ENCODE assay signal across 17 cellular contexts in the genomic region with DNA sequence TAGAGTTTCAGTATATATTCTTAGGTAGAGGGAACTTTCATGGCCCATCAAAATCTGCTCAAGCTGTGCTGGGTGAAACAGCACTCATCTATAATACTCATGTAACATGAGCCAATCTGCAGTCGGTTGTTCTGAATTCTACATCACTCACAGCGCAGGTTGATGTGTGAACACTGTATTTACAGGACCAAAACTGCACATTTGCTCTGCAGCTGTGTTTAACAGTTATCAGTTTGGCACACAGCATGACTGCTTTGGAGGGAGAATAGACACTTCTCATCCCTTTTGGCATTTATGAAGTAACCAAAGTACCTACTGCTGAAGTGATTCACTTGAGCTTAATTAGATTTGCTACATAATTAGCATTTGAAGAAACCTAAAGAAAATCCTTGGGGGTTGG.
DNase-seq lines count a peak whose midpoint lies in the region; ATAC-seq, FAIRE-seq and TF ChIP-seq lines count a peak whose summit lies in the region.
"Had no signal": no experiment of that assay in that cellular context is flagged by ENCODE, and none has a peak within 500 bp of the region (broad histone marks: within the 10 kb centered on the region; RNA-seq: fewer than 3 reads in every experiment).

No MANE protein-coding gene starts in this region.

- H3K27ac ChIP-seq in endodermal cell (ENCODE audit: low read depth, low read length) (peak overlapping the region; percentile 77), psoas muscle (no peak overlapping the region)
- H3K27ac ChIP-seq: GM23248 had no signal

- H3K36me3 ChIP-seq in endodermal cell (ENCODE audit: control insufficient read depth, insufficient read depth, low read length) (no peaks in the 10 kb centered on the region), psoas muscle (ENCODE audit: insufficient read depth in 1 of 2, low read depth in 1 of 2) (no peaks in the 10 kb centered on the region)
- H3K36me3 ChIP-seq: MG63 had no signal

- WGBS in endodermal cell (ENCODE audit: insufficient coverage in 1 of 2, insufficient read length in 1 of 2), 2 experiments, result 29 to 52% methylated on average over 2 of the region's 2 CpGs
- WGBS in psoas muscle, 3 donors, result 54 to 75% (median 60%) methylated on average over 2 of the region's 2 CpGs

- FAIRE-seq in GM12891 (lab: Jason Lieb, UNC), result peak; percentile 43
- FAIRE-seq: D721Med had no signal

- H3K4me1 ChIP-seq in endodermal cell (ENCODE audit: control insufficient read depth, insufficient read depth, low read length) (no peaks in the 10 kb centered on the region), psoas muscle (peaks cover 23% of the 10 kb centered on the region)

- H3K27ac Mint-ChIP-seq in endodermal cell, result no peak overlapping the region
- H3K27ac Mint-ChIP-seq: activated CD4-positive, alpha-beta memory T cell treated with anti-CD3 and anti-CD28 coated beads for 36 hours had no signal

- H3K9me3 ChIP-seq in endodermal cell (ENCODE audit: control insufficient read depth, low read length) (no peaks in the 10 kb centered on the region), psoas muscle (no peaks in the 10 kb centered on the region)
- H3K9me3 ChIP-seq: MG63 had no signal

- H3K27me3 ChIP-seq in endodermal cell (ENCODE audit: control insufficient read depth, insufficient read depth, low read length, poor library complexity, severe bottlenecking) (no peaks in the 10 kb centered on the region), psoas muscle (ENCODE audit: insufficient read depth in 3 of 3, low read length in 2 of 3) (no peaks in the 10 kb centered on the region)
- H3K27me3 ChIP-seq: MG63 had no signal

- no peak overlapping the region for H3K4me3 Mint-ChIP-seq in endodermal cell
- H3K4me3 Mint-ChIP-seq: activated CD4-positive, alpha-beta memory T cell treated with anti-CD3 and anti-CD28 coated beads for 36 hours had no signal

- peaks cover 35% of the 10 kb centered on the region for H3K4me1 Mint-ChIP-seq in endodermal cell

- ATAC-seq in psoas muscle, result no peak
- ATAC-seq in GM18861 (IDR thresholded peaks at IDR 0.05; ENCODE audit: unreplicated experiment), result no peak
- ATAC-seq in left ventricle myocardium superior, result no peak

- no peak overlapping the region for H3K9ac ChIP-seq in endodermal cell (ENCODE audit: extremely low read depth, low read length, poor library complexity, severe bottlenecking)
- H3K9ac ChIP-seq: GM23248 had no signal

- TF ChIP-seq POLR2A in GM12891 (IDR thresholded peaks at IDR 0.05; ENCODE audit: low read depth, low read length), result no peak

- no peak for DNase-seq in GM12891 (ENCODE audit: insufficient read length, low spot score)
- DNase-seq in NCI-H1436 treated with DMSO at 0.1 percent for 48 hours (lab: John Stamatoyannopoulos, UW), result peak; percentile 56
- DNase-seq in NCI-H345 (lab: John Stamatoyannopoulos, UW), result peak; percentile 91
- DNase-seq in endodermal cell, result no peak
- no peak for DNase-seq in psoas muscle
- no peak for DNase-seq in head of caudate nucleus
- no peak for DNase-seq in left ventricle myocardium superior
- DNase-seq: activated CD4-positive, alpha-beta memory T cell treated with anti-CD3 and anti-CD28 coated beads for 36 hours; anterior cingulate cortex; GM23248; kidney glomerular epithelial cell; MG63; midbrain; occipital lobe; stimulated activated naive CD4-positive, alpha-beta T cell had no signal

- peaks cover 4% of the 10 kb centered on the region for H3K36me3 Mint-ChIP-seq in endodermal cell (ENCODE audit: low read depth)
- H3K36me3 Mint-ChIP-seq: activated CD4-positive, alpha-beta memory T cell treated with anti-CD3 and anti-CD28 coated beads for 36 hours had no signal

- H3K4me3 ChIP-seq in endodermal cell (ENCODE audit: low read length) (no peak overlapping the region), psoas muscle (no peak overlapping the region)
- H3K4me3 ChIP-seq: GM23248, MG63 had no signal

- intact Hi-C loops in psoas muscle (cut with DNase I), result no loop called here
- intact Hi-C loops in head of caudate nucleus (cut with DNase I), result no loop called here
- intact Hi-C loops in left ventricle myocardium superior (cut with micrococcal nuclease), result no loop called here

- TF ChIP-seq CTCF in endodermal cell (conservative IDR thresholded peaks at IDR 0.05), result no peak
- TF ChIP-seq CTCF in psoas muscle (IDR thresholded peaks at IDR 0.05), result no peak

- no peaks in the 10 kb centered on the region for H3K27me3 Mint-ChIP-seq in endodermal cell (ENCODE audit: insufficient read depth)
- H3K27me3 Mint-ChIP-seq: activated CD4-positive, alpha-beta memory T cell treated with anti-CD3 and anti-CD28 coated beads for 36 hours had no signal

- no peaks in the 10 kb centered on the region for H3K9me3 Mint-ChIP-seq in endodermal cell
- H3K9me3 Mint-ChIP-seq: activated CD4-positive, alpha-beta memory T cell treated with anti-CD3 and anti-CD28 coated beads for 36 hours had no signal

TF ChIP-seq in GM12891, 5 proteins besides CTCF, POLR2A, EP300 and RAD21:
- no peak for TF ChIP-seq TAF1 (IDR thresholded peaks at IDR 0.05; ENCODE audit: low read depth, low read length)
- no peak for TF ChIP-seq POU2F2 (IDR thresholded peaks at IDR 0.05; ENCODE audit: low read depth, low read length)
- no peak for TF ChIP-seq POLR2AphosphoS5 (IDR thresholded peaks at IDR 0.05; ENCODE audit: low read depth, low read length)
- no peak for TF ChIP-seq PAX5 (IDR thresholded peaks at IDR 0.05; ENCODE audit: insufficient read depth, low read length, severe bottlenecking)
- no peak for TF ChIP-seq SPI1 (IDR thresholded peaks at IDR 0.05; ENCODE audit: low read depth, low read length)

Comparison
In these comparisons a context has a peak if more than half of its experiments do, and no peak if none do; other contexts are left out.
1. DNase-seq: peak in NCI-H1436 treated with DMSO at 0.1 percent for 48 hours (single experiment) and NCI-H345 (single experiment); none in GM12891 (single experiment), endodermal cell (single experiment), psoas muscle (0 of 2), head of caudate nucleus (0 of 42) and left ventricle myocardium superior (single experiment).